Comparison of ENCODE assay signal across 15 cellular contexts in genomic region chr11:96102664-96103068, GRCh38.
DNase-seq lines count a peak whose midpoint lies in the region; ATAC-seq and TF ChIP-seq lines count a peak whose summit lies in the region.
"Had no signal": no experiment of that assay in that cellular context is flagged by ENCODE, and none has a peak within 500 bp of the region (broad histone marks: within the 10 kb centered on the region; RNA-seq: fewer than 3 reads in every experiment).

No MANE protein-coding gene starts in this region.

- H3K4me1 Mint-ChIP-seq in activated T-helper 1 cell treated with anti-CD3 and anti-CD28 coated beads, Interleukin-12 subunit alpha, Interleukin-12 subunit beta, Interleukin-2, Interleukin-4 antibody, amounts not matched to agents 30 ng/mL and 10 ng/mL and 1 ng/mL, durations not matched to agents 14 hours and 24 hours and 36 hours (ENCODE audit: low read depth), result peaks cover 22% of the 10 kb centered on the region
- peaks cover 59% of the 10 kb centered on the region for H3K4me1 Mint-ChIP-seq in activated T-cell treated with anti-CD3 and anti-CD28 coated beads, Interleukin-2, amount 50 U/mL, for 4 hours (ENCODE audit: low read depth)

- H3K4me1 ChIP-seq in SJSA1 (replicated peaks) (peaks cover 61% of the 10 kb centered on the region), fibroblast of lung (ENCODE audit: control insufficient read depth, extremely low read depth, insufficient read depth, low read length) (peaks cover 21% of the 10 kb centered on the region), osteoblast (ENCODE audit: insufficient read depth, low read length) (peaks cover 67% of the 10 kb centered on the region), prostate gland (replicated peaks) (peaks cover 4% of the 10 kb centered on the region)

- H3K27ac Mint-ChIP-seq in activated T-helper 1 cell treated with anti-CD3 and anti-CD28 coated beads, Interleukin-12 subunit alpha, Interleukin-12 subunit beta, Interleukin-2, Interleukin-4 antibody, amounts not matched to agents 30 ng/mL and 10 ng/mL and 1 ng/mL, durations not matched to agents 14 hours and 24 hours and 36 hours, result no peak overlapping the region
- H3K27ac Mint-ChIP-seq: dendritic cell treated with granulocyte-macrophage colony-stimulating factor and Interleukin-4, amounts not matched to agents 40 ng/mL and 50 ng/mL, for 4 days; IgD-negative memory B cell had no signal

- H4K20me1 ChIP-seq in fibroblast of lung (ENCODE audit: control insufficient read depth, extremely low read depth, insufficient read depth, low read length) (no peaks in the 10 kb centered on the region), osteoblast (ENCODE audit: insufficient read depth, low read length) (no peaks in the 10 kb centered on the region)

- no peak overlapping the region for H3K4me3 Mint-ChIP-seq in activated T-helper 1 cell treated with anti-CD3 and anti-CD28 coated beads, Interleukin-12 subunit alpha, Interleukin-12 subunit beta, Interleukin-2, Interleukin-4 antibody, amounts not matched to agents 30 ng/mL and 10 ng/mL and 1 ng/mL, durations not matched to agents 14 hours and 24 hours and 36 hours
- H3K4me3 Mint-ChIP-seq in activated T-cell treated with anti-CD3 and anti-CD28 coated beads, Interleukin-2, amount 50 U/mL, for 4 hours, result no peak overlapping the region
- H3K4me3 Mint-ChIP-seq: dendritic cell treated with granulocyte-macrophage colony-stimulating factor and Interleukin-4, amounts not matched to agents 40 ng/mL and 50 ng/mL, for 4 days had no signal

- H3K79me2 ChIP-seq in fibroblast of lung (ENCODE audit: control insufficient read depth, insufficient read depth, low read length) (peaks cover 4% of the 10 kb centered on the region), osteoblast (ENCODE audit: insufficient read depth, low read length) (peaks cover 63% of the 10 kb centered on the region)

- H3K9me3 ChIP-seq in SJSA1 (replicated peaks) (no peaks in the 10 kb centered on the region), fibroblast of lung (ENCODE audit: control insufficient read depth, insufficient read depth, low read depth, low read length) (no peaks in the 10 kb centered on the region), osteoblast (ENCODE audit: low read depth, low read length) (no peaks in the 10 kb centered on the region), prostate gland (no peaks in the 10 kb centered on the region)

- no peak overlapping the region for H3K9ac ChIP-seq in fibroblast of lung (ENCODE audit: insufficient read depth, low read length)

- intact Hi-C loops in prostate gland (cut with DNase I), result no loop called here
- intact Hi-C loops in activated T-helper 1 cell treated with anti-CD3 and anti-CD28 coated beads, Interleukin-12 subunit alpha, Interleukin-12 subunit beta, Interleukin-2, Interleukin-4 antibody, amounts not matched to agents 30 ng/mL and 10 ng/mL and 1 ng/mL, durations not matched to agents 14 hours and 24 hours and 36 hours (cut with micrococcal nuclease), result no loop called here

- no peak for TF ChIP-seq POLR2A in prostate gland (IDR thresholded peaks at IDR 0.05)

- peak overlapping the region; percentile 88 for H3K27ac ChIP-seq in SJSA1
- peak overlapping the region; percentile 57 for H3K27ac ChIP-seq in fibroblast of lung (ENCODE audit: insufficient read depth, low read length)
- peak overlapping the region; percentile 84 for H3K27ac ChIP-seq in osteoblast (ENCODE audit: low read depth, low read length)
- no peak overlapping the region for H3K27ac ChIP-seq in prostate gland

- no peaks in the 10 kb centered on the region for H3K9me3 Mint-ChIP-seq in activated T-helper 1 cell treated with anti-CD3 and anti-CD28 coated beads, Interleukin-12 subunit alpha, Interleukin-12 subunit beta, Interleukin-2, Interleukin-4 antibody, amounts not matched to agents 30 ng/mL and 10 ng/mL and 1 ng/mL, durations not matched to agents 14 hours and 24 hours and 36 hours
- H3K9me3 Mint-ChIP-seq in activated T-cell treated with anti-CD3 and anti-CD28 coated beads, Interleukin-2, amount 50 U/mL, for 4 hours, result peaks cover 3% of the 10 kb centered on the region
- H3K9me3 Mint-ChIP-seq: dendritic cell treated with granulocyte-macrophage colony-stimulating factor and Interleukin-4, amounts not matched to agents 40 ng/mL and 50 ng/mL, for 4 days; IgD-negative memory B cell had no signal

- TF ChIP-seq CTCF in fibroblast of lung (conservative IDR thresholded peaks at IDR 0.05 in 1 of 2, IDR thresholded peaks at IDR 0.05 in 1 of 2; ENCODE audit: low read depth in 1 of 2, low read length in 2 of 2) (no peak), osteoblast (IDR thresholded peaks at IDR 0.05; ENCODE audit: extremely low read depth, low read depth, low read length) (no peak), prostate gland (IDR thresholded peaks at IDR 0.05) (no peak)

- DNase-seq in EH (ENCODE audit: low read depth) (peak; percentile 89), SJSA1 (ENCODE audit: low read depth in 1 of 2, low spot score in 2 of 2) (peak in 1 of 2 experiments; percentile 76), fibroblast of lung (ENCODE audit: low read depth in 2 of 2) (peak; percentile 72 to 78), osteoblast (ENCODE audit: insufficient read length, low spot score, missing footprints) (no peak), prostate gland (ENCODE audit: low spot score) (no peak)
- DNase-seq in activated T-helper 1 cell treated with anti-CD3 and anti-CD28 coated beads, Interleukin-12 subunit alpha, Interleukin-12 subunit beta, Interleukin-2, Interleukin-4 antibody, amounts not matched to agents 30 ng/mL and 10 ng/mL and 1 ng/mL, durations not matched to agents 14 hours and 24 hours and 36 hours (ENCODE audit: low spot score), result no peak
- DNase-seq in activated T-cell treated with anti-CD3 and anti-CD28 coated beads, Interleukin-2, amount 50 U/mL, for 4 hours, result no peak
- DNase-seq: activated CD4-positive, alpha-beta T cell treated with anti-CD3 and anti-CD28 coated beads for 4 hours; activated effector memory CD4-positive, alpha-beta T cell treated with anti-CD3 and anti-CD28 coated beads, Interleukin-2, amount 50 U/mL, for 16 hours; NCI-H748 treated with DMSO at 0.1 percent for 48 hours; stimulated activated CD4-positive, alpha-beta T cell treated with anti-CD3 and anti-CD28 coated beads, Interleukin-2, amount 100 ng/mL, for 48 hours; stimulated activated naive CD8-positive, alpha-beta T cell treated with anti-CD3 and anti-CD28 coated beads, Interleukin-15, Interleukin-2, amounts not matched to agents 100 U/mL and 50 U/mL, for 24 hours had no signal

- H3K36me3 Mint-ChIP-seq in activated T-helper 1 cell treated with anti-CD3 and anti-CD28 coated beads, Interleukin-12 subunit alpha, Interleukin-12 subunit beta, Interleukin-2, Interleukin-4 antibody, amounts not matched to agents 30 ng/mL and 10 ng/mL and 1 ng/mL, durations not matched to agents 14 hours and 24 hours and 36 hours (ENCODE audit: low read depth), result peaks cover 8% of the 10 kb centered on the region
- H3K36me3 Mint-ChIP-seq in activated T-cell treated with anti-CD3 and anti-CD28 coated beads, Interleukin-2, amount 50 U/mL, for 4 hours (ENCODE audit: insufficient read depth), result peaks cover 26% of the 10 kb centered on the region

- WGBS in prostate gland, result 35% methylated on average over 2 of the region's 2 CpGs

- no peak overlapping the region for H3K4me3 ChIP-seq in SJSA1
- no peak overlapping the region for H3K4me3 ChIP-seq in fibroblast of lung (replicated peaks in 1 of 4; ENCODE audit: control extremely low read depth in 1 of 4, insufficient read depth in 1 of 4, low read depth in 3 of 4, low read length in 4 of 4)
- no peak overlapping the region for H3K4me3 ChIP-seq in osteoblast (ENCODE audit: insufficient read depth, low read length)
- H3K4me3 ChIP-seq in prostate gland, result no peak overlapping the region

- H3K4me2 ChIP-seq in fibroblast of lung (ENCODE audit: extremely low read depth, insufficient read depth, low read length) (peak overlapping the region; percentile 6), osteoblast (ENCODE audit: insufficient read depth, low read length) (peak overlapping the region; percentile 61)

- H3K27me3 Mint-ChIP-seq in activated T-helper 1 cell treated with anti-CD3 and anti-CD28 coated beads, Interleukin-12 subunit alpha, Interleukin-12 subunit beta, Interleukin-2, Interleukin-4 antibody, amounts not matched to agents 30 ng/mL and 10 ng/mL and 1 ng/mL, durations not matched to agents 14 hours and 24 hours and 36 hours (ENCODE audit: insufficient read depth), result peaks cover 2% of the 10 kb centered on the region
- no peaks in the 10 kb centered on the region for H3K27me3 Mint-ChIP-seq in activated T-cell treated with anti-CD3 and anti-CD28 coated beads, Interleukin-2, amount 50 U/mL, for 4 hours (ENCODE audit: low read depth)
- H3K27me3 Mint-ChIP-seq: dendritic cell treated with granulocyte-macrophage colony-stimulating factor and Interleukin-4, amounts not matched to agents 40 ng/mL and 50 ng/mL, for 4 days; IgD-negative memory B cell had no signal

- ATAC-seq in GM21723 (IDR thresholded peaks at IDR 0.05; ENCODE audit: unreplicated experiment), result no peak
- ATAC-seq in activated T-cell treated with anti-CD3 and anti-CD28 coated beads, Interleukin-2, amount 50 U/mL, for 4 hours, result no peak
- ATAC-seq: stimulated activated naive CD8-positive, alpha-beta T cell treated with anti-CD3 and anti-CD28 coated beads, Interleukin-15, Interleukin-2, amounts not matched to agents 100 U/mL and 50 U/mL, for 24 hours had no signal

- no peaks in the 10 kb centered on the region for H3K36me3 ChIP-seq in SJSA1
- no peaks in the 10 kb centered on the region for H3K36me3 ChIP-seq in fibroblast of lung (ENCODE audit: control insufficient read depth, insufficient read depth, low read length)
- no peaks in the 10 kb centered on the region for H3K36me3 ChIP-seq in osteoblast (ENCODE audit: insufficient read depth, low read length)
- H3K36me3 ChIP-seq in prostate gland, result no peaks in the 10 kb centered on the region

- H3K27me3 ChIP-seq in SJSA1 (replicated peaks) (no peaks in the 10 kb centered on the region), fibroblast of lung (ENCODE audit: control insufficient read depth, insufficient read depth, low read length) (no peaks in the 10 kb centered on the region), osteoblast (ENCODE audit: insufficient read depth, low read length) (no peaks in the 10 kb centered on the region), prostate gland (replicated peaks; ENCODE audit: insufficient read depth) (no peaks in the 10 kb centered on the region)

- H2AFZ ChIP-seq in fibroblast of lung (ENCODE audit: low read length) (no peak overlapping the region), osteoblast (ENCODE audit: low read length) (no peak overlapping the region)

Comparison
In these comparisons a context has a peak if more than half of its experiments do, and no peak if none do; other contexts are left out.
1. DNase-seq: peak in EH (single experiment) and fibroblast of lung (2 of 2); none in osteoblast (single experiment), prostate gland (single experiment), activated T-helper 1 cell treated with anti-CD3 and anti-CD28 coated beads, Interleukin-12 subunit alpha, Interleukin-12 subunit beta, Interleukin-2, Interleukin-4 antibody, amounts not matched to agents 30 ng/mL and 10 ng/mL and 1 ng/mL, durations not matched to agents 14 hours and 24 hours and 36 hours (single experiment) and activated T-cell treated with anti-CD3 and anti-CD28 coated beads, Interleukin-2, amount 50 U/mL, for 4 hours (single experiment).
2. H3K27ac ChIP-seq: peak in SJSA1 (single experiment), fibroblast of lung (single experiment) and osteoblast (single experiment); none in prostate gland (0 of 2).